Comparison of ENCODE assay signal across 8 cellular contexts in the genomic region with DNA sequence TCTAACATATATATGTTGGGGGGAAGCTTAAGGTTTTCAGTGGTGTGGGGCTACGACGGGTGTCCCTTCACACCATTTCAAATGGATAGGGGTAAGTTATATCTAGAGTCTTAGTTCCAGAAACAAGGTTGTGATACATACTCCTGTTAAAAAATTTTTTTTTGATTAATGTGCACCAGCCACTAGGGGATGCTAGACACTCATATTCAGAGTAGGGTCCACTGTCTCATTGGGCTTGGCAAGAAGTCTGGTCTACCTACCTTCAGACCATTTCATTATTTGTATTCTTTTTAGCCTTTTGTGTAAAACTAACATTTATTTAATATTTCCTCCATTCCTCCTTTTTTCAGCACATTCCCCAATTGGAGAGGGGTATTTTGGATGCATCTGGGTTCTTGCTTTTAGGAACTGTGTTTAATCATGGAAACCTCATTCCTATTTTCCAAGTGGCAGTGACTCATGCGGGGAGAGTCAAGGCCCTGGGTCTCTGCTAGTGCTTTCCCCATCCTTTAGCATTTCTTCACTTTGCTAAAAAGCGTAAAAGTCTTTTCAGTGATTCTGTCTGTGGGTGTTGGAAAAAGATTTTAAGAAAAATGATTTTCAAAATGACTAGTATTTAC. TPM values are rescaled to one million over a fixed set of nuclear protein-coding genes. Genes with fewer than 3 reads are reported as not detected.
DNase-seq lines count a peak whose midpoint lies in the region; ATAC-seq and TF ChIP-seq lines count a peak whose summit lies in the region.

No MANE protein-coding gene starts in this region.

- ATAC-seq in GM19395 (IDR thresholded peaks at IDR 0.05; ENCODE audit: unreplicated experiment) (peak; percentile 66), body of pancreas (peak; percentile 47), GM18517 (IDR thresholded peaks at IDR 0.05; ENCODE audit: unreplicated experiment) (no peak), Right ventricle myocardium inferior (no peak)

- no peaks in the 10 kb centered on the region for H3K9me3 Mint-ChIP-seq in mesothelial cell of epicardium

- peaks cover 7% of the 10 kb centered on the region for H3K4me1 Mint-ChIP-seq in mesothelial cell of epicardium

- no peak overlapping the region for H3K27ac ChIP-seq in C4-2B
- no peak overlapping the region for H3K27ac ChIP-seq in body of pancreas
- H3K27ac ChIP-seq in Peyer's patch, result no peak overlapping the region

- DNase-seq in NCI-H2029 treated with DMSO at 0.1 percent for 48 hours (lab: John Stamatoyannopoulos, UW) (peak; percentile 38), body of pancreas (peak; percentile 12 to 23 (median 17)), mesothelial cell of epicardium (ENCODE audit: low spot score in 2 of 2, unreplicated experiment in 2 of 2) (no peak), Peyer's patch (no peak), Right ventricle myocardium inferior (ENCODE audit: missing footprints) (no peak)

- TF ChIP-seq POLR2A in body of pancreas (IDR thresholded peaks at IDR 0.05) (no peak), Peyer's patch (IDR thresholded peaks at IDR 0.05) (no peak)

- no peak overlapping the region for H3K4me3 ChIP-seq in body of pancreas
- H3K4me3 ChIP-seq in Peyer's patch, result no peak overlapping the region

- no peak overlapping the region for H3K27ac Mint-ChIP-seq in mesothelial cell of epicardium

- intact Hi-C loops in body of pancreas (cut with DNase I) (no loop called here), Right ventricle myocardium inferior (cut with DNase I) (no loop called here)

- peaks cover 5% of the 10 kb centered on the region for H3K27me3 Mint-ChIP-seq in mesothelial cell of epicardium (ENCODE audit: low read depth)

- 30 to 31% methylated on average over 4 of the region's 4 CpGs for WGBS in body of pancreas, 2 donors

- H3K36me3 ChIP-seq in body of pancreas (replicated peaks in 1 of 2; ENCODE audit: insufficient read depth in 1 of 2, low read depth in 2 of 2) (no peaks in the 10 kb centered on the region), Peyer's patch (no peaks in the 10 kb centered on the region)

- H3K36me3 Mint-ChIP-seq in mesothelial cell of epicardium, result no peaks in the 10 kb centered on the region

- H3K27me3 ChIP-seq in body of pancreas, result no peaks in the 10 kb centered on the region
- H3K27me3 ChIP-seq in Peyer's patch, result no peaks in the 10 kb centered on the region

- H3K4me3 Mint-ChIP-seq in mesothelial cell of epicardium, result no peak overlapping the region

- H3K9me3 ChIP-seq in body of pancreas (no peaks in the 10 kb centered on the region), Peyer's patch (no peaks in the 10 kb centered on the region)

- H3K4me1 ChIP-seq in body of pancreas (no peaks in the 10 kb centered on the region), Peyer's patch (no peaks in the 10 kb centered on the region)

- TF ChIP-seq CTCF in C4-2B (conservative IDR thresholded peaks at IDR 0.05) (peak; percentile 89), body of pancreas (IDR thresholded peaks at IDR 0.05) (peak; percentile 31 to 83 (median 72)), mesothelial cell of epicardium (IDR thresholded peaks at IDR 0.05; ENCODE audit: unreplicated experiment) (peak; percentile 59), Peyer's patch (IDR thresholded peaks at IDR 0.05) (peak in 3 of 6 experiments; percentile 62 to 68 (median 65))

RNA-seq across cellular contexts. Expression of gene ANO4, which starts 33.4 kb away (rescaled TPM):
- total RNA-seq in body of pancreas (1 to 10 TPM in 1 of 2 donors, not detected in 1; 1.6 TPM), mesothelial cell of epicardium (4.5 to 5.7 TPM (median 4.5 TPM) in 3 replicates), Peyer's patch (1 to 10 TPM in 1 of 4 donors, not detected in 3; 1.7 TPM), Right ventricle myocardium inferior (0.24 TPM)

Comparison
In these comparisons a context has a peak if more than half of its experiments do, and no peak if none do; other contexts are left out.
1. ATAC-seq: peak in GM19395 (single experiment) and body of pancreas (single experiment); none in GM18517 (single experiment) and Right ventricle myocardium inferior (single experiment).
2. DNase-seq: peak in NCI-H2029 treated with DMSO at 0.1 percent for 48 hours (single experiment) and body of pancreas (4 of 4); none in mesothelial cell of epicardium (0 of 2), Peyer's patch (0 of 3) and Right ventricle myocardium inferior (single experiment).